ENCODE assay signal across 9 cellular contexts in genomic region chr5:149982505-149982904, GRCh38. TPM values are rescaled to one million over a fixed set of nuclear protein-coding genes. Genes with fewer than 3 reads are reported as not detected.
"Had no signal": no experiment of that assay in that cellular context is flagged by ENCODE, and none has a peak within 500 bp of the region (broad histone marks: within the 10 kb centered on the region; RNA-seq: fewer than 3 reads in every experiment).

No MANE protein-coding gene starts in this region.

- DNase-seq: GOT3, H7, HFFc6, KG1 had no signal

- H3K9me3 Mint-ChIP-seq: HFFc6, IgD-negative memory B cell had no signal

- H3K9me3 ChIP-seq: HAP-1 had no signal

- H3K27ac ChIP-seq: HL-60 had no signal

- H3K4me3 Mint-ChIP-seq: HFFc6, IgD-negative memory B cell had no signal

- H3K4me3 ChIP-seq: HAP-1 had no signal

- ATAC-seq: HCT116 had no signal

- H3K4me1 Mint-ChIP-seq: IgD-negative memory B cell had no signal

- H3K27ac Mint-ChIP-seq: HFFc6, IgD-negative memory B cell had no signal

- H3K27me3 Mint-ChIP-seq: IgD-negative memory B cell had no signal

RNA-seq across cellular contexts. Expression of gene PDE6A, which starts 37.9 kb away (rescaled TPM):
- total RNA-seq: H7, HFFc6, HT1080 had no signal
